Comparison of ENCODE assay signal across 23 cellular contexts in genomic region chr15:62846131-62846804, GRCh38.
DNase-seq lines count a peak whose midpoint lies in the region; ATAC-seq, FAIRE-seq and TF ChIP-seq lines count a peak whose summit lies in the region.
"Had no signal": no experiment of that assay in that cellular context is flagged by ENCODE, and none has a peak within 500 bp of the region (broad histone marks: within the 10 kb centered on the region; RNA-seq: fewer than 3 reads in every experiment).

No MANE protein-coding gene starts in this region.

- H3K79me1 ChIP-seq in H1 (ENCODE audit: low read depth, low read length) (no peaks in the 10 kb centered on the region), trophoblast cell (ENCODE audit: low read length) (peaks cover 77% of the 10 kb centered on the region)

- H2BK120ac ChIP-seq in H1 (replicated peaks; ENCODE audit: low read depth, low read length) (no peak overlapping the region), trophoblast cell (ENCODE audit: insufficient read depth, low read length, poor library complexity) (peak overlapping the region; percentile 99)

- H4K91ac ChIP-seq in H1 (replicated peaks; ENCODE audit: insufficient read length, low read length) (no peak overlapping the region), trophoblast cell (ENCODE audit: low read depth, low read length) (peak overlapping the region; percentile 100)

- H3K9me3 ChIP-seq in A549 (peaks cover 6% of the 10 kb centered on the region; the same call in 2 of the 3 replicates), H1 (ENCODE audit: insufficient read depth in 2 of 2, low read depth in 1 of 2, low read length in 1 of 2) (peaks cover 0 to 5% of the 10 kb centered on the region in 2 experiments; a peak in 1 of 4 replicates), trophoblast cell (ENCODE audit: insufficient read depth, low read depth, low read length) (no peaks in the 10 kb centered on the region)
- no peaks in the 10 kb centered on the region for H3K9me3 ChIP-seq in CD4-positive, alpha-beta T cell (ENCODE audit: control insufficient read depth, low read length)
- H3K9me3 ChIP-seq: BE2C had no signal

- no peaks in the 10 kb centered on the region for H3K23me2 ChIP-seq in H1 (ENCODE audit: low read depth, low read length)

- DNase-seq in A549 (ENCODE audit: low read depth in 1 of 2, low spot score in 1 of 2) (no peak), H1 (ENCODE audit: low read depth in 1 of 2, low spot score in 2 of 2) (peak in 1 of 2 experiments; percentile 41), trophoblast cell (peak; percentile 58 to 69), GM13976 (ENCODE audit: low spot score) (no peak)
- DNase-seq in Jurkat, Clone E6-1 (ENCODE audit: low read depth, low spot score), result peak; percentile 9
- no peak for DNase-seq in CD4-positive, alpha-beta T cell
- DNase-seq: BE2C; CD4-positive, CD25-positive, alpha-beta regulatory T cell; DMS153; GDM1; GOT3; MM.1S; NCI-H1092; NCI-H1436 treated with DMSO at 0.1 percent for 48 hours; NCI-H2029 treated with DMSO at 0.1 percent for 48 hours; NCI-H2171 treated with DMSO at 0.1 percent for 48 hours; NCI-H446 treated with DMSO at 0.1 percent for 48 hours; NK-92 treated with Interleukin-12 subunit alpha and Interleukin-12 subunit beta, amount 100 ng/mL, for 24 hours; RPMI8226; SHP77 treated with DMSO at 0.1 percent for 48 hours had no signal

- H3K4me2 ChIP-seq in A549 (peak overlapping the region; percentile 56), H1 (ENCODE audit: insufficient read depth in 1 of 2, low read depth in 2 of 2, low read length in 2 of 2) (no peak overlapping the region), trophoblast cell (ENCODE audit: low read length) (no peak overlapping the region)

- CTCF ChIA-PET in A549 (lab: Yijun Ruan, JAX), result interaction anchor here (0.6 to 5.9 kb wide), 15 partner anchors 14 to 306 kb away, joined by 3 to 93 read pairs (median 4); partner anchors contain the start of gene TPM1
- CTCF ChIA-PET in H1 (lab: Charles Lee; ENCODE audit: partially characterized antibody), result interaction anchor here (0.6 to 7.2 kb wide), 21 partner anchors 9 to 428 kb away, joined by 3 to 58 read pairs (median 3); no protein-coding TSS in a partner anchor
- CTCF ChIA-PET in CD4-positive, alpha-beta T cell (lab: Charles Lee), result no interaction called here

- POLR2A ChIA-PET in A549 (lab: Yijun Ruan, JAX) (interaction anchor here (1.0 to 1.6 kb wide), 3 partner anchors 196 to 202 kb away, joined by 4 to 9 read pairs (median 4); partner anchors contain the start of gene TPM1), H1 (lab: Charles Lee; ENCODE audit: partially characterized antibody) (interaction anchor here (0.7 to 12.8 kb wide), 4 partner anchors 12 to 349 kb away, joined by 4 to 195 read pairs (median 4); partner anchors contain the start of gene TPM1)
- POLR2A ChIA-PET in CD4-positive, alpha-beta T cell (lab: Charles Lee), result no interaction called here

- H3K4me1 Mint-ChIP-seq in CD4-positive, alpha-beta T cell (ENCODE audit: low read depth), result no peaks in the 10 kb centered on the region
- H3K4me1 Mint-ChIP-seq: CD4-positive, CD25-positive, alpha-beta regulatory T cell; IgD-negative memory B cell had no signal

- H3K23ac ChIP-seq in H1 (ENCODE audit: insufficient read length), result no peak overlapping the region
- no peak overlapping the region for H3K23ac ChIP-seq in trophoblast cell (ENCODE audit: low read length)

- H2BK12ac ChIP-seq in H1 (ENCODE audit: low read depth, low read length) (no peak overlapping the region), trophoblast cell (ENCODE audit: low read length) (peak overlapping the region; percentile 97)

- ATAC-seq in A549 (no peak), GM18511 (IDR thresholded peaks at IDR 0.05; ENCODE audit: unreplicated experiment) (no peak)
- ATAC-seq in CD4-positive, alpha-beta T cell (ENCODE audit: poor library complexity), result no peak

- no peak overlapping the region for H3K4me3 ChIP-seq in A549
- no peak overlapping the region for H3K4me3 ChIP-seq in Jurkat, Clone E6-1 (ENCODE audit: low read length)
- no peak overlapping the region for H3K4me3 ChIP-seq in H1 (ENCODE audit: extremely low read depth in 1 of 4, insufficient read depth in 2 of 4, low read depth in 3 of 4, low read length in 4 of 4)
- no peak overlapping the region for H3K4me3 ChIP-seq in trophoblast cell (ENCODE audit: low read depth, low read length)

- FAIRE-seq in A549 (lab: Jason Lieb, UNC) (no peak), H1 (lab: Jason Lieb, UNC) (no peak)

- H3K4ac ChIP-seq in H1 (replicated peaks; ENCODE audit: insufficient read length, low read depth, low read length), result no peak overlapping the region
- peak overlapping the region; percentile 88 for H3K4ac ChIP-seq in trophoblast cell (ENCODE audit: low read depth, low read length)

- no peak for TF ChIP-seq POLR2A in A549 (IDR thresholded peaks at IDR 0.05; ENCODE audit: low read length)
- no peak for TF ChIP-seq POLR2A in H1 (IDR thresholded peaks at IDR 0.05; ENCODE audit: control extremely low read depth in 1 of 2, low read depth in 2 of 2, low read length in 2 of 2)

- intact Hi-C loops in CD4-positive, alpha-beta T cell (cut with DNase I, micrococcal nuclease), result no loop called here

- H3K27me3 ChIP-seq in H1 (replicated peaks in 1 of 4; ENCODE audit: control insufficient read depth in 3 of 4, extremely low read depth in 1 of 4, insufficient read depth in 3 of 4, low read length in 3 of 4) (no peaks in the 10 kb centered on the region), trophoblast cell (ENCODE audit: insufficient read depth, low read length) (no peaks in the 10 kb centered on the region)
- H3K27me3 ChIP-seq in CD4-positive, alpha-beta T cell (ENCODE audit: control insufficient read depth, insufficient read depth, low read length), result peaks cover 14% of the 10 kb centered on the region
- H3K27me3 ChIP-seq: BE2C had no signal

- H3K56ac ChIP-seq in H1 (replicated peaks; ENCODE audit: insufficient read length, low read depth, low read length), result no peak overlapping the region

- no peak; a peak in 1 of 5 replicates for TF ChIP-seq RAD21 in A549 (conservative IDR thresholded peaks at IDR 0.05 in 1 of 2, IDR thresholded peaks at IDR 0.05 in 1 of 2)
- TF ChIP-seq RAD21 in H1 (IDR thresholded peaks at IDR 0.05 in 1 of 2, conservative IDR thresholded peaks at IDR 0.05 in 1 of 2; ENCODE audit: low read depth in 2 of 2, low read length in 2 of 2), result no peak

- in situ Hi-C loops in GM13976 (cut with MboI; ENCODE audit: low sequenced_read_pairs, unreplicated experiment), result no loop called here

- H3K27ac ChIP-seq in A549, result peak overlapping the region; percentile 91; a peak in 5 of 6 replicates
- no peak overlapping the region for H3K27ac ChIP-seq in H1 (ENCODE audit: low read depth, low read length)
- H3K27ac ChIP-seq in trophoblast cell (ENCODE audit: low read depth, low read length), result peak overlapping the region; percentile 99
- H3K27ac ChIP-seq in CD4-positive, alpha-beta T cell (ENCODE audit: low read depth, low read length), result no peak overlapping the region
- H3K27ac ChIP-seq: HL-60 had no signal

- no peak overlapping the region for H3K9ac ChIP-seq in H1 (replicated peaks in 1 of 4; ENCODE audit: extremely low read depth in 1 of 4, low read depth in 3 of 4, low read length in 3 of 4)
- no peak overlapping the region for H3K9ac ChIP-seq in trophoblast cell (ENCODE audit: low read length)

- no peak overlapping the region for H2BK20ac ChIP-seq in H1 (ENCODE audit: low read length)

- WGBS in A549 (ENCODE audit: missing lambda C conversion rate), result 92% methylated on average over 10 of the region's 10 CpGs
- WGBS in H1 (ENCODE audit: extremely low coverage in 1 of 2, insufficient coverage in 1 of 2, insufficient read length in 1 of 2, insufficient replicate concordance in 2 of 2, low coverage in 1 of 2, low lambda C conversion rate in 2 of 2, missing lambda C conversion rate in 1 of 2), 2 experiments, result 93% methylated on average over 10 of the region's 10 CpGs; no CpG with 5 or more reads in 1 of the 2 experiments
- no CpG with 5 or more reads among the region's 10 CpGs for WGBS in trophoblast cell (ENCODE audit: extremely low coverage, insufficient coverage, insufficient read length)

- H4K5ac ChIP-seq in H1 (ENCODE audit: insufficient read length, low read depth, low read length), result no peak overlapping the region

- no peak overlapping the region for H2AK5ac ChIP-seq in H1 (ENCODE audit: low read depth, low read length)
- peak overlapping the region; percentile 81 for H2AK5ac ChIP-seq in trophoblast cell (ENCODE audit: low read length)

- no peak overlapping the region for H4K12ac ChIP-seq in trophoblast cell (ENCODE audit: low read depth, low read length)

- H4K8ac ChIP-seq in H1 (ENCODE audit: extremely low read depth, insufficient read depth, low read length) (no peak overlapping the region), trophoblast cell (ENCODE audit: low read depth, low read length) (peak overlapping the region; percentile 58)

- H2AFZ ChIP-seq in H1 (ENCODE audit: low read length), result no peak overlapping the region
- peak overlapping the region; percentile 21 for H2AFZ ChIP-seq in trophoblast cell (ENCODE audit: insufficient read depth, low read length, poor library complexity)

- no peaks in the 10 kb centered on the region for H3K9me3 Mint-ChIP-seq in CD4-positive, alpha-beta T cell
- H3K9me3 Mint-ChIP-seq: CD4-positive, CD25-positive, alpha-beta regulatory T cell; IgD-negative memory B cell had no signal

- TF ChIP-seq EP300 in A549 (IDR thresholded peaks at IDR 0.05) (no peak), H1 (IDR thresholded peaks at IDR 0.05; ENCODE audit: borderline replicate concordance in 1 of 2, low read depth in 2 of 2, low read length in 2 of 2) (no peak)

- H3K79me2 ChIP-seq in H1 (ENCODE audit: control insufficient read depth in 1 of 2, insufficient read depth in 2 of 2, low read length in 2 of 2) (no peaks in the 10 kb centered on the region), trophoblast cell (ENCODE audit: control insufficient read depth, insufficient read depth, low read length, poor library complexity) (peaks cover 21% of the 10 kb centered on the region)

- H3K14ac ChIP-seq in H1 (ENCODE audit: insufficient read length), result no peak overlapping the region
- H3K14ac ChIP-seq in trophoblast cell (ENCODE audit: low read length), result peak overlapping the region; percentile 97

- H3K18ac ChIP-seq in H1 (ENCODE audit: extremely low read depth, low read length) (no peak overlapping the region), trophoblast cell (ENCODE audit: low read length) (peak overlapping the region; percentile 76)

- no peak for TF ChIP-seq CTCF in A549 (IDR thresholded peaks at IDR 0.05)
- TF ChIP-seq CTCF in H1 (IDR thresholded peaks at IDR 0.05; ENCODE audit: control extremely low read depth in 1 of 3, insufficient read depth in 1 of 3, low read depth in 1 of 3, low read length in 3 of 3), result no peak
- TF ChIP-seq CTCF in GM13976 (IDR thresholded peaks at IDR 0.05; ENCODE audit: borderline replicate concordance, control extremely low read depth, extremely low read depth, insufficient read depth, missing control alignments), result no peak
- TF ChIP-seq CTCF in CD4-positive, alpha-beta T cell (IDR thresholded peaks at IDR 0.05), result no peak

- H3K4me1 ChIP-seq in A549 (peaks cover 73% of the 10 kb centered on the region), H1 (replicated peaks in 1 of 4; ENCODE audit: control insufficient read depth in 3 of 4, insufficient read depth in 4 of 4, low read length in 3 of 4) (peaks cover 12 to 26% (median 22%) of the 10 kb centered on the region in 4 experiments), trophoblast cell (ENCODE audit: control insufficient read depth in 1 of 2, insufficient read depth in 2 of 2, low read length in 2 of 2) (peaks cover 34 to 40% of the 10 kb centered on the region in 2 experiments)

- no peak overlapping the region for H2BK15ac ChIP-seq in H1 (ENCODE audit: low read length)

- H2BK5ac ChIP-seq in H1 (ENCODE audit: low read depth, low read length), result peak overlapping the region; percentile 19
- H2BK5ac ChIP-seq in trophoblast cell (ENCODE audit: low read depth, low read length, poor library complexity), result peak overlapping the region; percentile 98

- H3K4me3 Mint-ChIP-seq in CD4-positive, alpha-beta T cell, result no peak overlapping the region
- H3K4me3 Mint-ChIP-seq: CD4-positive, CD25-positive, alpha-beta regulatory T cell had no signal

- no peaks in the 10 kb centered on the region for H3K36me3 ChIP-seq in H1 (ENCODE audit: control insufficient read depth in 2 of 4, insufficient read depth in 4 of 4, low read length in 3 of 4)
- peaks cover 9 to 18% of the 10 kb centered on the region in 2 experiments for H3K36me3 ChIP-seq in trophoblast cell (ENCODE audit: control insufficient read depth in 1 of 2, insufficient read depth in 2 of 2, low read length in 2 of 2)
- H3K36me3 ChIP-seq: BE2C had no signal

- no peaks in the 10 kb centered on the region for H4K20me1 ChIP-seq in H1 (replicated peaks in 1 of 2; ENCODE audit: control insufficient read depth in 1 of 2, insufficient read depth in 2 of 2, low read length in 2 of 2)

- peaks cover 11% of the 10 kb centered on the region for H3K27me3 Mint-ChIP-seq in CD4-positive, alpha-beta T cell
- H3K27me3 Mint-ChIP-seq: CD4-positive, CD25-positive, alpha-beta regulatory T cell had no signal

- H3K27ac Mint-ChIP-seq in CD4-positive, alpha-beta T cell, result no peak overlapping the region
- H3K27ac Mint-ChIP-seq: CD4-positive, CD25-positive, alpha-beta regulatory T cell; IgD-negative memory B cell had no signal

- H3K36me3 Mint-ChIP-seq in CD4-positive, alpha-beta T cell (ENCODE audit: low read depth), result no peaks in the 10 kb centered on the region
- H3K36me3 Mint-ChIP-seq: CD4-positive, CD25-positive, alpha-beta regulatory T cell; IgD-negative memory B cell had no signal

Comparison
In these comparisons a context has a peak if more than half of its experiments do, and no peak if none do; other contexts are left out.
1. DNase-seq: peak in Jurkat, Clone E6-1 (single experiment) and trophoblast cell (2 of 2); none in A549 (0 of 2), GM13976 (single experiment) and CD4-positive, alpha-beta T cell (0 of 10).
2. H3K27ac ChIP-seq: peak in A549 (2 of 2) and trophoblast cell (single experiment); none in H1 (single experiment) and CD4-positive, alpha-beta T cell (single experiment).
3. Of the 18 proteins assayed by ChIP-seq in both H1 and A549: peak only in H1: KDM1A; only in A549: none; in both: none; in neither: 16; mixed calls (peak in some experiments, not most) for 1.